ENCODE assay signal across 30 cellular contexts in the genomic region with DNA sequence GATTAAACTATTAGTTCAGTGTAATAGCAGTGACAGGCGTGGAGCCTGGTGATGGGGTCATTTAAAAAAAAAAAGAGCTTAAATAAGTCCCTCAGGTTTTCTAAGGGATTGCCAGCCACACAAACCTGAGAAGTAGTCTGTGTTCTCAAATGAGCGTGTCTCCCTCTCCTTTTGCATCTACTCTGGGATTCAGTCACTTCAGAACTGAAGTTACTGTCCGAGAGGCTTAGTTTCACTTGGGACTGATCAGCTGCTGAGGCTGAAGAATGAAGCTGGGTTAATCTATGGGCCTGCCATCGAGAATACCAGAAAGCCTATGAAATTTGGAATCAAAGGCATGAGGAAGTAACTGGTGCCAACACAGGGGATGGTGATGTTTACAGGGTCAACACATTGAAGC.
DNase-seq lines count a peak whose midpoint lies in the region; ATAC-seq, FAIRE-seq and TF ChIP-seq lines count a peak whose summit lies in the region.
"Had no signal": no experiment of that assay in that cellular context is flagged by ENCODE, and none has a peak within 500 bp of the region (broad histone marks: within the 10 kb centered on the region; RNA-seq: fewer than 3 reads in every experiment).

No MANE protein-coding gene starts in this region.

- no peak for TF ChIP-seq RAD21 in GM12878 (IDR thresholded peaks at IDR 0.05; ENCODE audit: insufficient read depth, low read depth, low read length)

- no peaks in the 10 kb centered on the region for H3K27me3 ChIP-seq in GM12878 (replicated peaks in 1 of 2; ENCODE audit: control insufficient read depth in 2 of 2, insufficient read depth in 2 of 2, low read length in 1 of 2)
- H3K27me3 ChIP-seq: SJSA1 had no signal

- H3K9ac ChIP-seq in GM12878 (ENCODE audit: control insufficient read depth, insufficient read depth, low read length), result no peak overlapping the region

- in situ Hi-C loops in GM12878 (cut with MboI), result no loop called here
- in situ Hi-C loops in KBM-7 (cut with MboI; ENCODE audit: low pct_unique_long_range_greater_than_20kb, low sequenced_read_pairs), result no loop called here

- peak; percentile 39 for ATAC-seq in GM18858 (IDR thresholded peaks at IDR 0.05; ENCODE audit: unreplicated experiment)
- ATAC-seq in HG02610 (IDR thresholded peaks at IDR 0.05; ENCODE audit: unreplicated experiment), result peak; percentile 63
- ATAC-seq in GM12878, result no peak; the same call in 2 of the 3 replicates
- ATAC-seq in GM18873 (IDR thresholded peaks at IDR 0.05; ENCODE audit: low FRiP score, unreplicated experiment), result no peak
- ATAC-seq: GM23338, HepG2, Right ventricle myocardium inferior had no signal

- H3K4me1 ChIP-seq in GM12878 (ENCODE audit: control insufficient read depth, insufficient read depth, low read length), result peaks cover 3% of the 10 kb centered on the region; the same call in 1 of the 2 replicates
- H3K4me1 ChIP-seq: SJSA1 had no signal

- H4K20me1 ChIP-seq in GM12878 (ENCODE audit: control insufficient read depth, insufficient read depth), result no peaks in the 10 kb centered on the region

- RAD21 ChIA-PET in GM12878 (lab: Charles Lee; ENCODE audit: unreplicated experiment), result interaction anchor here (1.0 kb wide), 1 partner anchor 9 kb away, joined by 3 read pairs; no protein-coding TSS in a partner anchor

- 9% methylated on average over 4 of the region's 4 CpGs for WGBS in GM12878 (ENCODE audit: insufficient coverage, insufficient replicate concordance, low lambda C conversion rate, missing lambda C conversion rate)

- TF ChIP-seq CTCF in GM12878 (IDR thresholded peaks at IDR 0.05 in 2 of 3, conservative IDR thresholded peaks at IDR 0.05 in 1 of 3; ENCODE audit: control insufficient read depth in 2 of 3, extremely low read depth in 1 of 3, insufficient read depth in 1 of 3, low read depth in 3 of 3, low read length in 3 of 3), result no peak

- FAIRE-seq in GM12878 (lab: Jason Lieb, UNC), result peak; percentile 38
- FAIRE-seq: GM12892, GM19239, HepG2 had no signal

- no peaks in the 10 kb centered on the region for H3K79me2 ChIP-seq in GM12878 (ENCODE audit: control insufficient read depth, insufficient read depth, low read length)

- BruUV-seq in GM12878 (replicated peaks; lab: Mats Ljungman, UMichigan), result no TSS peak

- no peak for TF ChIP-seq POLR2A in GM12878 (IDR thresholded peaks at IDR 0.05; ENCODE audit: low read depth, low read length)

- H3K36me3 ChIP-seq in GM12878 (ENCODE audit: control insufficient read depth in 2 of 2, insufficient read depth in 2 of 2, low read length in 1 of 2), result no peaks in the 10 kb centered on the region
- H3K36me3 ChIP-seq: SJSA1 had no signal

- no peak overlapping the region for H3K4me3 ChIP-seq in GM12878
- H3K4me3 ChIP-seq: GM23338, PC-9, SJSA1 had no signal

- H3K9me3 ChIP-seq in GM12878 (replicated peaks; ENCODE audit: control insufficient read depth, insufficient read depth, low read length), result no peaks in the 10 kb centered on the region
- H3K9me3 ChIP-seq: SJSA1 had no signal

- CTCF ChIA-PET in GM12878 (lab: Yijun Ruan, JAX), result interaction anchor here (0.6 to 0.8 kb wide), 2 partner anchors 28 to 52 kb away, joined by 3 read pairs; no protein-coding TSS in a partner anchor

- H3K27ac ChIP-seq in GM12878 (ENCODE audit: control insufficient read depth, insufficient read depth), result no peak overlapping the region
- H3K27ac ChIP-seq: PC-9, SJSA1 had no signal

- SMC1A ChIA-PET in GM12878 (lab: Charles Lee; ENCODE audit: uncharacterized antibody, unreplicated experiment), result interaction anchor here (1.0 to 2.2 kb wide), 2 partner anchors 20 to 311 kb away, joined by 4 to 8 read pairs; no protein-coding TSS in a partner anchor

- TF ChIP-seq EP300 in GM12878 (IDR thresholded peaks at IDR 0.05; ENCODE audit: borderline replicate concordance in 1 of 2, control insufficient read depth in 1 of 2, low read depth in 2 of 2, low read length in 2 of 2), result no peak

- POLR2A ChIA-PET in GM12878 (lab: Charles Lee), result interaction anchor here (0.7 kb wide), 1 partner anchor 20 kb away, joined by 4 read pairs; no protein-coding TSS in a partner anchor

- no peak overlapping the region for H2AFZ ChIP-seq in GM12878 (ENCODE audit: control insufficient read depth, low read depth, low read length)
- H2AFZ ChIP-seq: GM23338, PC-9 had no signal

- DNase-seq in GM12878 (ENCODE audit: low read depth, low spot score), result no peak
- DNase-seq in NK-92 treated with Interleukin-12 subunit alpha and Interleukin-12 subunit beta, amount 100 ng/mL, for 24 hours (lab: John Stamatoyannopoulos, UW), result no peak
- no peak for DNase-seq in DMS153 treated with DMSO at 0.1 percent for 48 hours (lab: John Stamatoyannopoulos, UW; ENCODE audit: unreplicated experiment)
- no peak for DNase-seq in KBM-7
- DNase-seq: C1 segment of cervical spinal cord; CD4-positive, alpha-beta memory T cell; COR-L47; DMS79; EL; GDM1; H9; Kasumi-1; NCI-H1092 treated with DMSO at 0.1 percent for 48 hours; NCI-H1436; NCI-H187; NCI-H2081 treated with DMSO at 0.1 percent for 48 hours; NCI-H2171 treated with DMSO at 0.1 percent for 48 hours; NCI-H524; NCI-H82; PC-9; T-helper 2 cell had no signal

- intact Hi-C loops in GM12878 (cut with micrococcal nuclease; ENCODE audit: unreplicated experiment), result no loop called here

- H3K4me2 ChIP-seq in GM12878 (ENCODE audit: control insufficient read depth, insufficient read depth), result no peak overlapping the region
- H3K4me2 ChIP-seq: GM23338, PC-9 had no signal

TF ChIP-seq in GM12878, 131 proteins besides CTCF, POLR2A, EP300 and RAD21:
- TF ChIP-seq RBBP5 (conservative IDR thresholded peaks at IDR 0.05), result no peak
- peak; percentile 6; the same call in 1 of the 2 replicates for TF ChIP-seq RUNX3 (IDR thresholded peaks at IDR 0.05; ENCODE audit: low read length)

Comparison
In these comparisons a context has a peak if more than half of its experiments do, and no peak if none do; other contexts are left out.
1. ATAC-seq: peak in GM18858 (single experiment) and HG02610 (single experiment); none in GM12878 (single experiment) and GM18873 (single experiment).